ENCODE assay signal across 15 cellular contexts in genomic region chr12:64983771-64984170, GRCh38.
A peak's percentile ranks its signal among the peaks of the same experiment; 100 is the strongest.
DNase-seq lines count a peak whose midpoint lies in the region; ATAC-seq and TF ChIP-seq lines count a peak whose summit lies in the region.
"Had no signal": no experiment of that assay in that cellular context is flagged by ENCODE, and none has a peak within 500 bp of the region (broad histone marks: within the 10 kb centered on the region; RNA-seq: fewer than 3 reads in every experiment).

No MANE protein-coding gene starts in this region.

- H3K27me3 Mint-ChIP-seq in activated naive CD4-positive, alpha-beta T cell treated with anti-CD3 and anti-CD28 coated beads for 36 hours (ENCODE audit: low read depth), result peaks cover 28% of the 10 kb centered on the region

- H3K27ac ChIP-seq in RWPE2 (ENCODE audit: poor library complexity, severe bottlenecking), result no peak overlapping the region
- H3K27ac ChIP-seq in epithelial cell of prostate, result peak overlapping the region; percentile 23
- H3K27ac ChIP-seq: 22Rv1, BLaER1, HL-60 had no signal

- H3K4me3 ChIP-seq in RWPE2 (ENCODE audit: severe bottlenecking), result no peak overlapping the region
- H3K4me3 ChIP-seq: BLaER1, HAP-1 had no signal

- CTCF ChIA-PET in activated naive CD4-positive, alpha-beta T cell treated with anti-CD3 and anti-CD28 coated beads for 36 hours (lab: Charles Lee), result no interaction called here

- TF ChIP-seq CTCF in RWPE2 (IDR thresholded peaks at IDR 0.05; ENCODE audit: poor library complexity, severe bottlenecking), result no peak

- H3K4me1 Mint-ChIP-seq in activated naive CD4-positive, alpha-beta T cell treated with anti-CD3 and anti-CD28 coated beads for 36 hours (ENCODE audit: low read depth), result no peaks in the 10 kb centered on the region
- H3K4me1 Mint-ChIP-seq: CD8-positive, alpha-beta memory T cell had no signal

- peak; percentile 79 for ATAC-seq in RWPE2 (ENCODE audit: low read depth)

- H3K4me3 Mint-ChIP-seq in activated naive CD4-positive, alpha-beta T cell treated with anti-CD3 and anti-CD28 coated beads for 36 hours, result no peak overlapping the region
- H3K4me3 Mint-ChIP-seq: CD8-positive, alpha-beta memory T cell had no signal

- peaks cover 9% of the 10 kb centered on the region for H3K4me1 ChIP-seq in RWPE2 (ENCODE audit: insufficient read depth, poor library complexity, severe bottlenecking)
- H3K4me1 ChIP-seq: BLaER1, Caco-2, HAP-1 had no signal

- H3K9me3 ChIP-seq in RWPE2 (ENCODE audit: severe bottlenecking), result peaks cover 9% of the 10 kb centered on the region
- H3K9me3 ChIP-seq: HAP-1 had no signal

- no peak overlapping the region for H3K27ac Mint-ChIP-seq in activated naive CD4-positive, alpha-beta T cell treated with anti-CD3 and anti-CD28 coated beads for 36 hours
- H3K27ac Mint-ChIP-seq: CD8-positive, alpha-beta memory T cell had no signal

- no peaks in the 10 kb centered on the region for H3K36me3 ChIP-seq in RWPE2 (ENCODE audit: low read depth)
- H3K36me3 ChIP-seq: BLaER1, HAP-1 had no signal

- H3K9me3 Mint-ChIP-seq in activated naive CD4-positive, alpha-beta T cell treated with anti-CD3 and anti-CD28 coated beads for 36 hours, result peaks cover 9% of the 10 kb centered on the region

- intact Hi-C loops in activated naive CD4-positive, alpha-beta T cell treated with anti-CD3 and anti-CD28 coated beads for 36 hours (cut with micrococcal nuclease), result no loop called here

- no peaks in the 10 kb centered on the region for H3K27me3 ChIP-seq in RWPE2 (ENCODE audit: insufficient read depth, poor library complexity, severe bottlenecking)
- H3K27me3 ChIP-seq: BLaER1 had no signal

- DNase-seq in NCI-H1105 treated with DMSO at 0.1 percent for 48 hours (lab: John Stamatoyannopoulos, UW), result peak; percentile 26
- no peak for DNase-seq in NCI-H1105 (lab: John Stamatoyannopoulos, UW)
- DNase-seq in RWPE2 (ENCODE audit: low spot score), result no peak
- no peak for DNase-seq in epithelial cell of prostate (ENCODE audit: low read depth, low spot score)
- DNase-seq in NCI-H187 (lab: John Stamatoyannopoulos, UW), result no peak
- DNase-seq in Ammon's horn (ENCODE audit: low spot score), result no peak
- no peak for DNase-seq in activated naive CD4-positive, alpha-beta T cell treated with anti-CD3 and anti-CD28 coated beads for 36 hours
- DNase-seq: Caco-2; CD8-positive, alpha-beta memory T cell; DND-41; GDM1 had no signal

- no peaks in the 10 kb centered on the region for H3K36me3 Mint-ChIP-seq in activated naive CD4-positive, alpha-beta T cell treated with anti-CD3 and anti-CD28 coated beads for 36 hours (ENCODE audit: low read depth)
- H3K36me3 Mint-ChIP-seq: CD8-positive, alpha-beta memory T cell had no signal
